Comparison of ENCODE assay signal across 8 cellular contexts in genomic region chr5:179559280-179560252, GRCh38. TPM values are rescaled to one million over a fixed set of nuclear protein-coding genes. Genes with fewer than 3 reads are reported as not detected.
DNase-seq lines count a peak whose midpoint lies in the region; ATAC-seq, FAIRE-seq and TF ChIP-seq lines count a peak whose summit lies in the region.

No MANE protein-coding gene starts in this region.

- TF ChIP-seq EP300 in HepG2 (IDR thresholded peaks at IDR 0.05; ENCODE audit: low read depth in 2 of 2, low read length in 2 of 2): no peak
- TF ChIP-seq EP300 in HepG2 (CRISPR knock-in tag; IDR thresholded peaks at IDR 0.05; ENCODE audit: borderline replicate concordance): no peak

- H3K4me3 ChIP-seq in HepG2 (replicated peaks in 1 of 3; ENCODE audit: insufficient read depth in 1 of 3, low read depth in 2 of 3, low read length in 3 of 3): peak overlapping the region; percentile 63 to 76 (median 75)

- H3K9me3 ChIP-seq in HepG2 (ENCODE audit: low read length): no peaks in the 10 kb centered on the region

- FAIRE-seq in HepG2 (lab: Jason Lieb, UNC): peak; percentile 69

- H4K20me1 ChIP-seq in HepG2 (ENCODE audit: insufficient read depth, low read length): 0 out of 2 replicates have a peak, but pooled peaks cover 3% of the 10 kb centered on the region

- TF ChIP-seq CTCF in HepG2 (CRISPR knock-in tag; IDR thresholded peaks at IDR 0.05): no peak

- BruUV-seq in HepG2 (replicated peaks; lab: Mats Ljungman, UMichigan): no TSS peak

- WGBS in HepG2 (ENCODE audit: low lambda C conversion rate): 73% methylated on average over 32 of the region's 52 CpGs

- intact Hi-C loops in HepG2 (cut with micrococcal nuclease; ENCODE audit: unreplicated experiment): no loop called here

- H3K9ac ChIP-seq in HepG2 (ENCODE audit: insufficient read depth, low read depth, low read length): peak overlapping the region; percentile 70

- POLR2A ChIA-PET in HepG2 (lab: Yijun Ruan, JAX): interaction anchor here (0.7 to 2.3 kb wide), 5 partner anchors 9 to 64 kb away, joined by 3 to 32 read pairs (median 6); partner anchors contain the start of genes HNRNPH1 and RUFY1

- H3K27ac ChIP-seq in HepG2 (ENCODE audit: extremely low read length, insufficient read depth, low read length): peak overlapping the region; percentile 79

- H3K4me1 ChIP-seq in HepG2 (ENCODE audit: insufficient read depth, low read length): peaks cover under 1% of the 10 kb centered on the region; the same call in 1 of the 2 replicates

- no peak overlapping the region for H2AFZ ChIP-seq in HepG2 (ENCODE audit: low read length)

- ATAC-seq in GM18499 (IDR thresholded peaks at IDR 0.05; ENCODE audit: insufficient read depth, unreplicated experiment) (peak; percentile 95), HG02943 (IDR thresholded peaks at IDR 0.05; ENCODE audit: low read depth, unreplicated experiment) (peak; percentile 98), HepG2 (peak; percentile 98)

- H3K4me2 ChIP-seq in HepG2 (ENCODE audit: low read depth, low read length): peak overlapping the region; percentile 76

- CTCF ChIA-PET in HepG2 (lab: Yijun Ruan, JAX; ENCODE audit: low intra/inter-chr PET ratio, low total read pairs): no interaction called here

- peak; percentile 89 for DNase-seq in NCI-H2171 (lab: John Stamatoyannopoulos, UW)
- peak; percentile 88 to 90 for DNase-seq in activated CD4-positive, alpha-beta T cell treated with anti-CD3 and anti-CD28 coated beads, Interleukin-2, amount 50 U/mL, for 48 hours
- peak; percentile 96 to 99 for DNase-seq in dermis microvascular lymphatic vessel endothelial cell (ENCODE audit: low read depth in 2 of 2)
- DNase-seq in HepG2 (ENCODE audit: low spot score): peak; percentile 92
- DNase-seq in stimulated activated CD4-positive, alpha-beta T cell treated with anti-CD3 and anti-CD28 coated beads, Interleukin-2, amount 100 ng/mL, for 4 hours (ENCODE audit: low read depth): peak; percentile 83
- no peak for DNase-seq in KG1 (lab: John Stamatoyannopoulos, UW)

- no peaks in the 10 kb centered on the region for H3K27me3 ChIP-seq in HepG2 (ENCODE audit: control insufficient read depth in 1 of 2, insufficient read depth in 2 of 2, low read length in 2 of 2)

- H3K36me3 ChIP-seq in HepG2 (replicated peaks in 1 of 2; ENCODE audit: control insufficient read depth in 1 of 2, insufficient read depth in 2 of 2, low read length in 2 of 2): peaks cover 5 to 30% of the 10 kb centered on the region in 2 experiments; a peak in 4 of 5 replicates

- no peak for TF ChIP-seq RAD21 in HepG2 (CRISPR knock-in tag; IDR thresholded peaks at IDR 0.05)

- in situ Hi-C loops in HepG2 (cut with HindIII; ENCODE audit: extremely low pct_ligation_motif_present, low pct_unique_long_range_greater_than_20kb): no loop called here

- H3K79me2 ChIP-seq in HepG2 (ENCODE audit: insufficient read depth, low read length): peaks cover 16% of the 10 kb centered on the region

- peak; percentile 42 to 80 for TF ChIP-seq POLR2A in HepG2 (IDR thresholded peaks at IDR 0.05; ENCODE audit: insufficient read depth in 1 of 2, low read depth in 2 of 2, low read length in 2 of 2)

TF ChIP-seq in HepG2, 621 proteins besides CTCF, POLR2A, EP300 and RAD21 (continues in another document):
- TF ChIP-seq ZNF451 (CRISPR knock-in tag; IDR thresholded peaks at IDR 0.05) (no peak), ISL2 (CRISPR knock-in tag; IDR thresholded peaks at IDR 0.05) (no peak), ZNF550 (CRISPR knock-in tag; IDR thresholded peaks at IDR 0.05; ENCODE audit: borderline replicate concordance) (no peak), ZNF335 (CRISPR knock-in tag; IDR thresholded peaks at IDR 0.05) (no peak), BORCS8-MEF2B (CRISPR knock-in tag; IDR thresholded peaks at IDR 0.05) (no peak)
- TF ChIP-seq, protein P1, sequence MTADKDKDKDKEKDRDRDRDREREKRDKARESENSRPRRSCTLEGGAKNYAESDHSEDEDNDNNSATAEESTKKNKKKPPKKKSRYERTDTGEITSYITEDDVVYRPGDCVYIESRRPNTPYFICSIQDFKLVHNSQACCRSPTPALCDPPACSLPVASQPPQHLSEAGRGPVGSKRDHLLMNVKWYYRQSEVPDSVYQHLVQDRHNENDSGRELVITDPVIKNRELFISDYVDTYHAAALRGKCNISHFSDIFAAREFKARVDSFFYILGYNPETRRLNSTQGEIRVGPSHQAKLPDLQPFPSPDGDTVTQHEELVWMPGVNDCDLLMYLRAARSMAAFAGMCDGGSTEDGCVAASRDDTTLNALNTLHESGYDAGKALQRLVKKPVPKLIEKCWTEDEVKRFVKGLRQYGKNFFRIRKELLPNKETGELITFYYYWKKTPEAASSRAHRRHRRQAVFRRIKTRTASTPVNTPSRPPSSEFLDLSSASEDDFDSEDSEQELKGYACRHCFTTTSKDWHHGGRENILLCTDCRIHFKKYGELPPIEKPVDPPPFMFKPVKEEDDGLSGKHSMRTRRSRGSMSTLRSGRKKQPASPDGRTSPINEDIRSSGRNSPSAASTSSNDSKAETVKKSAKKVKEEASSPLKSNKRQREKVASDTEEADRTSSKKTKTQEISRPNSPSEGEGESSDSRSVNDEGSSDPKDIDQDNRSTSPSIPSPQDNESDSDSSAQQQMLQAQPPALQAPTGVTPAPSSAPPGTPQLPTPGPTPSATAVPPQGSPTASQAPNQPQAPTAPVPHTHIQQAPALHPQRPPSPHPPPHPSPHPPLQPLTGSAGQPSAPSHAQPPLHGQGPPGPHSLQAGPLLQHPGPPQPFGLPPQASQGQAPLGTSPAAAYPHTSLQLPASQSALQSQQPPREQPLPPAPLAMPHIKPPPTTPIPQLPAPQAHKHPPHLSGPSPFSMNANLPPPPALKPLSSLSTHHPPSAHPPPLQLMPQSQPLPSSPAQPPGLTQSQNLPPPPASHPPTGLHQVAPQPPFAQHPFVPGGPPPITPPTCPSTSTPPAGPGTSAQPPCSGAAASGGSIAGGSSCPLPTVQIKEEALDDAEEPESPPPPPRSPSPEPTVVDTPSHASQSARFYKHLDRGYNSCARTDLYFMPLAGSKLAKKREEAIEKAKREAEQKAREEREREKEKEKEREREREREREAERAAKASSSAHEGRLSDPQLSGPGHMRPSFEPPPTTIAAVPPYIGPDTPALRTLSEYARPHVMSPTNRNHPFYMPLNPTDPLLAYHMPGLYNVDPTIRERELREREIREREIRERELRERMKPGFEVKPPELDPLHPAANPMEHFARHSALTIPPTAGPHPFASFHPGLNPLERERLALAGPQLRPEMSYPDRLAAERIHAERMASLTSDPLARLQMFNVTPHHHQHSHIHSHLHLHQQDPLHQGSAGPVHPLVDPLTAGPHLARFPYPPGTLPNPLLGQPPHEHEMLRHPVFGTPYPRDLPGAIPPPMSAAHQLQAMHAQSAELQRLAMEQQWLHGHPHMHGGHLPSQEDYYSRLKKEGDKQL (CRISPR knock-in tag; IDR thresholded peaks at IDR 0.05; ENCODE audit: low read depth): no peak
- TF ChIP-seq, protein P2, sequence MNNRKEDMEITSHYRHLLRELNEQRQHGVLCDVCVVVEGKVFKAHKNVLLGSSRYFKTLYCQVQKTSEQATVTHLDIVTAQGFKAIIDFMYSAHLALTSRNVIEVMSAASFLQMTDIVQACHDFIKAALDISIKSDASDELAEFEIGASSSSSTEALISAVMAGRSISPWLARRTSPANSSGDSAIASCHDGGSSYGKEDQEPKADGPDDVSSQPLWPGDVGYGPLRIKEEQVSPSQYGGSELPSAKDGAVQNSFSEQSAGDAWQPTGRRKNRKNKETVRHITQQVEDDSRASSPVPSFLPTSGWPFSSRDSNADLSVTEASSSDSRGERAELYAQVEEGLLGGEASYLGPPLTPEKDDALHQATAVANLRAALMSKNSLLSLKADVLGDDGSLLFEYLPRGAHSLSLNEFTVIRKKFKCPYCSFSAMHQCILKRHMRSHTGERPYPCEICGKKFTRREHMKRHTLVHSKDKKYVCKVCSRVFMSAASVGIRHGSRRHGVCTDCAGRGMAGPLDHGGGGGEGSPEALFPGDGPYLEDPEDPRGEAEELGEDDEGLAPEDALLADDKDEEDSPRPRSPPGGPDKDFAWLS (CRISPR knock-in tag; IDR thresholded peaks at IDR 0.05; ENCODE audit: borderline replicate concordance): no peak

RNA-seq across cellular contexts. Expression of gene RUFY1, which starts 9.2 kb away (rescaled TPM):
- total RNA-seq in dermis microvascular lymphatic vessel endothelial cell: 42.6 and 44.3 TPM in 2 replicates
- total RNA-seq in HepG2 (2016; rRNA removed; fragmentation: Illumina TruSeq; extraction: Trizol): 28.6 and 31.9 TPM in 2 replicates
- total RNA-seq in HepG2 (2016; cell fraction: cytosol; rRNA removed; fragmentation: Illumina TruSeq; extraction: Trizol; ENCODE audit: low read depth): 12.6 and 13.4 TPM in 2 replicates
- 28.3 and 34.5 TPM in 2 replicates for total RNA-seq in HepG2 (2016; cell fraction: insoluble cytoplasmic fraction; rRNA removed; fragmentation: Illumina TruSeq; extraction: Trizol)
- 10.7 and 10.9 TPM in 2 replicates for total RNA-seq in HepG2 (2016; cell fraction: membrane; rRNA removed; fragmentation: Illumina TruSeq; extraction: Trizol)
- total RNA-seq in HepG2 (2016; cell fraction: nucleus; rRNA removed; fragmentation: Illumina TruSeq; extraction: Trizol): 22.7 and 23.6 TPM in 2 replicates
- 19.9 and 20.8 TPM in 2 replicates for polyA plus RNA-seq in HepG2 (2011; rRNA removed)
- polyA plus RNA-seq in HepG2 (2011; cell fraction: cytosol; rRNA removed): 12.9 and 13.5 TPM in 2 replicates
- 35.0 and 35.3 TPM in 2 replicates for polyA plus RNA-seq in HepG2 (2011; cell fraction: nucleus; rRNA removed)
- polyA plus RNA-seq in HepG2 (2012): 20.2 and 23.0 TPM in 2 replicates
- 3.2 and 4.7 TPM in 2 replicates for polyA plus RNA-seq in HepG2 (2016; cell fraction: cytosol; fragmentation: Illumina TruSeq; extraction: Trizol; ENCODE audit: low read depth)
- 29.3 and 30.1 TPM in 2 replicates for polyA plus RNA-seq in HepG2 (2016; cell fraction: insoluble cytoplasmic fraction; fragmentation: Illumina TruSeq; extraction: Trizol; ENCODE audit: low read depth)
- polyA plus RNA-seq in HepG2 (2016; cell fraction: membrane; fragmentation: Illumina TruSeq; extraction: Trizol; ENCODE audit: low read depth): 5.8 and 6.8 TPM in 2 replicates
- 41.0 and 41.7 TPM in 2 replicates for polyA plus RNA-seq in HepG2 (2016; cell fraction: nucleus; fragmentation: Illumina TruSeq; extraction: Trizol; ENCODE audit: insufficient read depth, low read depth)
- 25.8 and 35.3 TPM in 2 replicates for polyA minus RNA-seq in HepG2 (2011; rRNA and poly(A)+ RNA removed; ENCODE audit: low replicate concordance)
- 10.6 and 11.2 TPM in 2 replicates for polyA minus RNA-seq in HepG2 (2011; cell fraction: cytosol; rRNA and poly(A)+ RNA removed)
- polyA minus RNA-seq in HepG2 (2011; cell fraction: nucleus; rRNA and poly(A)+ RNA removed): 20.7 and 28.1 TPM in 2 replicates
